Comparison of ENCODE assay signal across 18 cellular contexts in genomic region chr18:6120820-6121279, GRCh38.
DNase-seq lines count a peak whose midpoint lies in the region; ATAC-seq and FAIRE-seq lines count a peak whose summit lies in the region.
"Had no signal": no experiment of that assay in that cellular context is flagged by ENCODE, and none has a peak within 500 bp of the region (broad histone marks: within the 10 kb centered on the region; RNA-seq: fewer than 3 reads in every experiment).

No MANE protein-coding gene starts in this region.

- peak; percentile 43 for FAIRE-seq in islet of Langerhans (lab: Jason Lieb, UNC)
- FAIRE-seq: G401.6 had no signal

- ATAC-seq in Right ventricle myocardium superior (ENCODE audit: poor library complexity) (peak; percentile 96), GM19452 (IDR thresholded peaks at IDR 0.05; ENCODE audit: unreplicated experiment) (no peak), HG03108 (IDR thresholded peaks at IDR 0.05; ENCODE audit: unreplicated experiment) (no peak)
- ATAC-seq: HCT116 had no signal

- DNase-seq in COR-L47 (lab: John Stamatoyannopoulos, UW) (peak; percentile 28), NCI-H69 (lab: John Stamatoyannopoulos, UW) (peak; percentile 80), Right ventricle myocardium superior (no peak), NCI-H2196 treated with DMSO at 0.1 percent for 48 hours (lab: John Stamatoyannopoulos, UW; ENCODE audit: unreplicated experiment) (no peak), HUDEP-2 (lab: John Stamatoyannopoulos, UW; ENCODE audit: unreplicated experiment in 76 of 76) (no peak)
- DNase-seq: DND-41, GM23248, KG1, NCI-H1105, NCI-H187, NCI-H345, NCI-H526, SJCRH30 had no signal

- intact Hi-C loops in Right ventricle myocardium superior (cut with DNase I): no loop called here

Comparison
In these comparisons a context has a peak if more than half of its experiments do, and no peak if none do; other contexts are left out.
1. DNase-seq: peak in COR-L47 (single experiment) and NCI-H69 (single experiment); none in Right ventricle myocardium superior (single experiment), NCI-H2196 treated with DMSO at 0.1 percent for 48 hours (single experiment) and HUDEP-2 (0 of 76).